ENCODE assay signal across 8 cellular contexts in the genomic region with DNA sequence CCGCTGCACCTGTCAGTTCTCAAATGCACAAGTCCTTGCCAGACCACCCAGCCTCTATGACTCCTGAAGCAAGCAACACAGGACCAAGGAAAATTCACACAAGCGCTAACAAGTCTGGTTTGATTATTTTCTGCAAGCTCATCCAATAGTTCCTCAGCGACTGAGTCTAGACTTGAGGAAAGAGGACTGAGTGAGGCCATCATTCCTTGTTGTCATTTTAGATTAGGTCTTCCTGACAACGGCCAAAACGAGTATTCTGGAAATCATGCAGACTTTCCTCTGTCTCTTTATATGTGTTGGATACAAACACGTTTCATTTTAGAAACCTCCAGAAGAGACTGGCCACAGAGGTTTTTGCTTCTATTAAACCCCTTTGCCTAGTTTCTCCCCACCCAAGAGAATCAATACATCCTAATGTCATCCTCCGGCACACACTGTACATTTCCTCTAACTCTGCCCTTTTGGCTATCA. TPM values are rescaled to one million over a fixed set of nuclear protein-coding genes. Genes with fewer than 3 reads are reported as not detected.
DNase-seq lines count a peak whose midpoint lies in the region; ATAC-seq and TF ChIP-seq lines count a peak whose summit lies in the region.

No MANE protein-coding gene starts in this region.

- H3K9me3 Mint-ChIP-seq in activated naive CD4-positive, alpha-beta T cell treated with anti-CD3 and anti-CD28 coated beads, Interleukin-2, amount 10 ng/mL, durations not matched to agents 7 days and 5 days: no peaks in the 10 kb centered on the region
- H3K9me3 Mint-ChIP-seq in osteocyte (ENCODE audit: unreplicated experiment): no peaks in the 10 kb centered on the region

- no peaks in the 10 kb centered on the region for H3K9me2 ChIP-seq in SU-DHL-6 (replicated peaks; ENCODE audit: insufficient read depth, low read length)

- peak overlapping the region; percentile 95 for H3K4me3 Mint-ChIP-seq in activated naive CD4-positive, alpha-beta T cell treated with anti-CD3 and anti-CD28 coated beads, Interleukin-2, amount 10 ng/mL, durations not matched to agents 7 days and 5 days
- H3K4me3 Mint-ChIP-seq in osteocyte (ENCODE audit: unreplicated experiment): peak overlapping the region; percentile 98

- peak overlapping the region; percentile 74 for H2AFZ ChIP-seq in SU-DHL-6 (ENCODE audit: low read depth, low read length, severe bottlenecking)

- peak overlapping the region; percentile 73 for H3K4me2 ChIP-seq in SU-DHL-6 (ENCODE audit: low read depth, low read length, poor library complexity, severe bottlenecking)

- H3K9me3 ChIP-seq in SU-DHL-6 (ENCODE audit: insufficient read depth, low read length) (no peaks in the 10 kb centered on the region), esophagus (ENCODE audit: control insufficient read depth in 2 of 2, insufficient read depth in 1 of 2, low read depth in 1 of 2, low read length in 1 of 2) (no peaks in the 10 kb centered on the region)

- no peaks in the 10 kb centered on the region for H3K27me3 ChIP-seq in SU-DHL-6 (ENCODE audit: low read length)
- no peaks in the 10 kb centered on the region for H3K27me3 ChIP-seq in esophagus (ENCODE audit: control insufficient read depth in 1 of 2, insufficient read depth in 2 of 2, low read length in 2 of 2)

- CTCF ChIA-PET in activated naive CD4-positive, alpha-beta T cell treated with anti-CD3 and anti-CD28 coated beads, Interleukin-2, amount 10 ng/mL, durations not matched to agents 7 days and 5 days (lab: Charles Lee): interaction anchor here (1.1 to 1.6 kb wide), 3 partner anchors 20 to 347 kb away, joined by 3 to 4 read pairs (median 3); no protein-coding TSS in a partner anchor

- H3K36me3 ChIP-seq in SU-DHL-6 (ENCODE audit: low read length) (peaks cover 8% of the 10 kb centered on the region), esophagus (ENCODE audit: control insufficient read depth in 2 of 2, insufficient read depth in 2 of 2, low read length in 1 of 2) (peaks cover 0 to 2% of the 10 kb centered on the region in 2 donors)

- H3K27ac ChIP-seq in SU-DHL-6 (ENCODE audit: low read depth, low read length) (peak overlapping the region; percentile 87), esophagus (ENCODE audit: low read depth in 2 of 2, low read length in 1 of 2) (peak overlapping the region; percentile 98 to 99)

- H3K79me2 ChIP-seq in SU-DHL-6 (ENCODE audit: insufficient read depth, low read length): peaks cover 92% of the 10 kb centered on the region

- peak overlapping the region; percentile 100 for H3K27ac Mint-ChIP-seq in activated naive CD4-positive, alpha-beta T cell treated with anti-CD3 and anti-CD28 coated beads, Interleukin-2, amount 10 ng/mL, durations not matched to agents 7 days and 5 days
- peak overlapping the region; percentile 100 for H3K27ac Mint-ChIP-seq in osteocyte (ENCODE audit: unreplicated experiment)

- H3K4me3 ChIP-seq in SU-DHL-6 (ENCODE audit: insufficient read depth, low read length, poor library complexity, severe bottlenecking): peak overlapping the region; percentile 84
- H3K4me3 ChIP-seq in esophagus (ENCODE audit: low read depth in 1 of 2, low read length in 2 of 2): peak overlapping the region; percentile 89

- TF ChIP-seq CTCF in SU-DHL-6 (IDR thresholded peaks at IDR 0.05; ENCODE audit: insufficient read depth, low read length, poor library complexity, severe bottlenecking) (no peak), osteocyte (IDR thresholded peaks at IDR 0.05) (no peak)

- H3K4me1 Mint-ChIP-seq in activated naive CD4-positive, alpha-beta T cell treated with anti-CD3 and anti-CD28 coated beads, Interleukin-2, amount 10 ng/mL, durations not matched to agents 7 days and 5 days: peaks cover 54% of the 10 kb centered on the region
- H3K4me1 Mint-ChIP-seq in osteocyte (ENCODE audit: unreplicated experiment): peaks cover 36% of the 10 kb centered on the region

- no peak for ATAC-seq in GM19324 (IDR thresholded peaks at IDR 0.05; ENCODE audit: low FRiP score, unreplicated experiment)

- no peak for DNase-seq in activated naive CD4-positive, alpha-beta T cell treated with anti-CD3 and anti-CD28 coated beads, Interleukin-2, amount 10 ng/mL, durations not matched to agents 7 days and 5 days
- no peak for DNase-seq in activated naive CD4-positive, alpha-beta T cell (lab: John Stamatoyannopoulos, UW)
- no peak for DNase-seq in osteocyte (ENCODE audit: extremely low spot score, unreplicated experiment)
- no peak for DNase-seq in DMS53 (lab: John Stamatoyannopoulos, UW)
- DNase-seq in retina: no peak

- WGBS in esophagus, 2 donors: 4 to 5% methylated on average over 7 of the region's 7 CpGs

- peaks cover 0 to 2% of the 10 kb centered on the region in 2 donors for H3K4me1 ChIP-seq in esophagus (ENCODE audit: control insufficient read depth in 2 of 2, insufficient read depth in 2 of 2, low read length in 1 of 2)

- H3K36me3 Mint-ChIP-seq in activated naive CD4-positive, alpha-beta T cell treated with anti-CD3 and anti-CD28 coated beads, Interleukin-2, amount 10 ng/mL, durations not matched to agents 7 days and 5 days: peaks cover 33% of the 10 kb centered on the region
- peaks cover 3% of the 10 kb centered on the region for H3K36me3 Mint-ChIP-seq in osteocyte (ENCODE audit: unreplicated experiment)

- H3K27me3 Mint-ChIP-seq in activated naive CD4-positive, alpha-beta T cell treated with anti-CD3 and anti-CD28 coated beads, Interleukin-2, amount 10 ng/mL, durations not matched to agents 7 days and 5 days: no peaks in the 10 kb centered on the region
- no peaks in the 10 kb centered on the region for H3K27me3 Mint-ChIP-seq in osteocyte (ENCODE audit: unreplicated experiment)

- H3K9ac ChIP-seq in SU-DHL-6 (ENCODE audit: low read length): peak overlapping the region; percentile 95

- H4K20me1 ChIP-seq in SU-DHL-6 (ENCODE audit: low read depth, low read length): peaks cover 11% of the 10 kb centered on the region; the same call in 1 of the 2 replicates

- H3F3A ChIP-seq in SU-DHL-6 (ENCODE audit: insufficient read depth): peaks cover 3% of the 10 kb centered on the region; the same call in 1 of the 2 replicates

RNA-seq across cellular contexts. Expression of gene CCDC47, which starts 0.6 kb away (rescaled TPM):
- polyA plus RNA-seq in esophagus: 10 to 100 TPM; 16.3 to 36.4 TPM
- total RNA-seq in osteocyte: 80.6 and 87.5 TPM in 2 replicates

RNA-seq across cellular contexts. Expression of gene DDX42, which starts 1.1 kb away (rescaled TPM):
- 10 to 100 TPM; 48.7 to 69.6 TPM for polyA plus RNA-seq in esophagus
- total RNA-seq in osteocyte: 109 and 123 TPM in 2 replicates

RNA-seq across cellular contexts. Expression of gene STRADA, which starts 31.2 kb away (rescaled TPM):
- polyA plus RNA-seq in esophagus: 10 to 100 TPM; 15.5 to 17.2 TPM
- 42.9 and 50.6 TPM in 2 replicates for total RNA-seq in osteocyte

RNA-seq across cellular contexts. Expression of gene PSMC5, which starts 54.4 kb away (rescaled TPM):
- polyA plus RNA-seq in esophagus: 100 to 1,000 TPM; 137 to 156 TPM
- 98.5 and 106 TPM in 2 replicates for total RNA-seq in osteocyte

RNA-seq across cellular contexts. Expression of gene FTSJ3, which starts 54.6 kb away (rescaled TPM):
- 10 to 100 TPM; 15.1 to 18.5 TPM for polyA plus RNA-seq in esophagus
- total RNA-seq in osteocyte: 36.1 and 37.4 TPM in 2 replicates
